Comparison of ENCODE assay signal across 2 cellular contexts in genomic region chrX:118360429-118361125, GRCh38.
TF ChIP-seq lines count a peak whose summit lies in the region.

No MANE protein-coding gene starts in this region.

TF ChIP-seq in SK-N-SH, 30 proteins besides CTCF, POLR2A, EP300 and RAD21 (continued from another document):
- TF ChIP-seq MXI1 (IDR thresholded peaks at IDR 0.05; ENCODE audit: low read depth, low read length) (no peak), TCF12 (IDR thresholded peaks at IDR 0.05) (no peak), YY1 (IDR thresholded peaks at IDR 0.05; ENCODE audit: low read depth) (no peak), SIN3A (IDR thresholded peaks at IDR 0.05; ENCODE audit: borderline replicate concordance, low read depth, low read length) (no peak)
- TF ChIP-seq, protein P1, sequence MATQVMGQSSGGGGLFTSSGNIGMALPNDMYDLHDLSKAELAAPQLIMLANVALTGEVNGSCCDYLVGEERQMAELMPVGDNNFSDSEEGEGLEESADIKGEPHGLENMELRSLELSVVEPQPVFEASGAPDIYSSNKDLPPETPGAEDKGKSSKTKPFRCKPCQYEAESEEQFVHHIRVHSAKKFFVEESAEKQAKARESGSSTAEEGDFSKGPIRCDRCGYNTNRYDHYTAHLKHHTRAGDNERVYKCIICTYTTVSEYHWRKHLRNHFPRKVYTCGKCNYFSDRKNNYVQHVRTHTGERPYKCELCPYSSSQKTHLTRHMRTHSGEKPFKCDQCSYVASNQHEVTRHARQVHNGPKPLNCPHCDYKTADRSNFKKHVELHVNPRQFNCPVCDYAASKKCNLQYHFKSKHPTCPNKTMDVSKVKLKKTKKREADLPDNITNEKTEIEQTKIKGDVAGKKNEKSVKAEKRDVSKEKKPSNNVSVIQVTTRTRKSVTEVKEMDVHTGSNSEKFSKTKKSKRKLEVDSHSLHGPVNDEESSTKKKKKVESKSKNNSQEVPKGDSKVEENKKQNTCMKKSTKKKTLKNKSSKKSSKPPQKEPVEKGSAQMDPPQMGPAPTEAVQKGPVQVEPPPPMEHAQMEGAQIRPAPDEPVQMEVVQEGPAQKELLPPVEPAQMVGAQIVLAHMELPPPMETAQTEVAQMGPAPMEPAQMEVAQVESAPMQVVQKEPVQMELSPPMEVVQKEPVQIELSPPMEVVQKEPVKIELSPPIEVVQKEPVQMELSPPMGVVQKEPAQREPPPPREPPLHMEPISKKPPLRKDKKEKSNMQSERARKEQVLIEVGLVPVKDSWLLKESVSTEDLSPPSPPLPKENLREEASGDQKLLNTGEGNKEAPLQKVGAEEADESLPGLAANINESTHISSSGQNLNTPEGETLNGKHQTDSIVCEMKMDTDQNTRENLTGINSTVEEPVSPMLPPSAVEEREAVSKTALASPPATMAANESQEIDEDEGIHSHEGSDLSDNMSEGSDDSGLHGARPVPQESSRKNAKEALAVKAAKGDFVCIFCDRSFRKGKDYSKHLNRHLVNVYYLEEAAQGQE (IDR thresholded peaks at IDR 0.05; ENCODE audit: low read depth, low read length): no peak

TF ChIP-seq in SK-N-SH treated with all-trans-retinoic acid at 6 μM for 48 hours, 23 proteins besides CTCF, POLR2A, EP300 and RAD21 (continued from another document):
- TF ChIP-seq, protein P2, sequence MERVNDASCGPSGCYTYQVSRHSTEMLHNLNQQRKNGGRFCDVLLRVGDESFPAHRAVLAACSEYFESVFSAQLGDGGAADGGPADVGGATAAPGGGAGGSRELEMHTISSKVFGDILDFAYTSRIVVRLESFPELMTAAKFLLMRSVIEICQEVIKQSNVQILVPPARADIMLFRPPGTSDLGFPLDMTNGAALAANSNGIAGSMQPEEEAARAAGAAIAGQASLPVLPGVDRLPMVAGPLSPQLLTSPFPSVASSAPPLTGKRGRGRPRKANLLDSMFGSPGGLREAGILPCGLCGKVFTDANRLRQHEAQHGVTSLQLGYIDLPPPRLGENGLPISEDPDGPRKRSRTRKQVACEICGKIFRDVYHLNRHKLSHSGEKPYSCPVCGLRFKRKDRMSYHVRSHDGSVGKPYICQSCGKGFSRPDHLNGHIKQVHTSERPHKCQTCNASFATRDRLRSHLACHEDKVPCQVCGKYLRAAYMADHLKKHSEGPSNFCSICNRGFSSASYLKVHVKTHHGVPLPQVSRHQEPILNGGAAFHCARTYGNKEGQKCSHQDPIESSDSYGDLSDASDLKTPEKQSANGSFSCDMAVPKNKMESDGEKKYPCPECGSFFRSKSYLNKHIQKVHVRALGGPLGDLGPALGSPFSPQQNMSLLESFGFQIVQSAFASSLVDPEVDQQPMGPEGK (CRISPR knock-in tag; IDR thresholded peaks at IDR 0.05; ENCODE audit: borderline replicate concordance): no peak
- TF ChIP-seq CSDC2 (CRISPR knock-in tag; IDR thresholded peaks at IDR 0.05) (no peak), CSRNP3 (CRISPR knock-in tag; IDR thresholded peaks at IDR 0.05) (no peak), ZNF70 (CRISPR knock-in tag; IDR thresholded peaks at IDR 0.05) (no peak), ZC3H10 (CRISPR knock-in tag; IDR thresholded peaks at IDR 0.05) (no peak), ZFP3 (CRISPR knock-in tag; IDR thresholded peaks at IDR 0.05) (no peak)
